Comparison of ENCODE assay signal across 1 cellular context in the genomic region with DNA sequence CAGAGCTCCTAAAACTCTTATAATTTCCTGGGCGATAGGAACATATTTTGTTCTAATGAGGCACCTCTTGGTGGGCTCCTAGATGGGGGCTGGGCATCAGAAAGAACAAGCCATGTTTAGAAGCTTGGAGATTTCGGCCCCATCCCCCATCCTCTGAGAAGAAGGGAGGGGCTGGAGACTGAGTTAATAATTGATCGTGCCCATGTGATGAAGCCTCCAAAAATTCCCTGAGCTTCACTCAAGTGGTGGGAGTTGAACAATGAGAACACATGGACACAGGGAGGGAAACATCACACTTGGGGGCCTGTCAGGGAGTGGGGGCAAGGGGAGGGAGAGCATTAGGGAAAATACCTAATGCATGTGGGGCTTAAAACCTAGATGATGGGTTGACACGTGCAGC.
TF ChIP-seq lines count a peak whose summit lies in the region.

No MANE protein-coding gene starts in this region.

TF ChIP-seq in HepG2, 621 proteins besides CTCF, POLR2A, EP300 and RAD21:
- no peak for TF ChIP-seq ZNF598 (CRISPR knock-in tag; IDR thresholded peaks at IDR 0.05; ENCODE audit: borderline replicate concordance)
- TF ChIP-seq BRF2 (CRISPR knock-in tag; IDR thresholded peaks at IDR 0.05): no peak
- no peak for TF ChIP-seq ZNF251 (CRISPR knock-in tag; IDR thresholded peaks at IDR 0.05)
- TF ChIP-seq, protein P1, sequence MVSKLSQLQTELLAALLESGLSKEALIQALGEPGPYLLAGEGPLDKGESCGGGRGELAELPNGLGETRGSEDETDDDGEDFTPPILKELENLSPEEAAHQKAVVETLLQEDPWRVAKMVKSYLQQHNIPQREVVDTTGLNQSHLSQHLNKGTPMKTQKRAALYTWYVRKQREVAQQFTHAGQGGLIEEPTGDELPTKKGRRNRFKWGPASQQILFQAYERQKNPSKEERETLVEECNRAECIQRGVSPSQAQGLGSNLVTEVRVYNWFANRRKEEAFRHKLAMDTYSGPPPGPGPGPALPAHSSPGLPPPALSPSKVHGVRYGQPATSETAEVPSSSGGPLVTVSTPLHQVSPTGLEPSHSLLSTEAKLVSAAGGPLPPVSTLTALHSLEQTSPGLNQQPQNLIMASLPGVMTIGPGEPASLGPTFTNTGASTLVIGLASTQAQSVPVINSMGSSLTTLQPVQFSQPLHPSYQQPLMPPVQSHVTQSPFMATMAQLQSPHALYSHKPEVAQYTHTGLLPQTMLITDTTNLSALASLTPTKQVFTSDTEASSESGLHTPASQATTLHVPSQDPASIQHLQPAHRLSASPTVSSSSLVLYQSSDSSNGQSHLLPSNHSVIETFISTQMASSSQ (IDR thresholded peaks at IDR 0.05; ENCODE audit: low read depth): peak; percentile 79
- TF ChIP-seq, protein P1 (CRISPR knock-in tag; IDR thresholded peaks at IDR 0.05; ENCODE audit: borderline replicate concordance): peak; percentile 68; the same call in 1 of the 2 replicates
- 0 out of 2 replicates have a peak, but pooled peaks have one; percentile 39 for TF ChIP-seq HNF1B (CRISPR knock-in tag; IDR thresholded peaks at IDR 0.05)
- TF ChIP-seq, protein P2, sequence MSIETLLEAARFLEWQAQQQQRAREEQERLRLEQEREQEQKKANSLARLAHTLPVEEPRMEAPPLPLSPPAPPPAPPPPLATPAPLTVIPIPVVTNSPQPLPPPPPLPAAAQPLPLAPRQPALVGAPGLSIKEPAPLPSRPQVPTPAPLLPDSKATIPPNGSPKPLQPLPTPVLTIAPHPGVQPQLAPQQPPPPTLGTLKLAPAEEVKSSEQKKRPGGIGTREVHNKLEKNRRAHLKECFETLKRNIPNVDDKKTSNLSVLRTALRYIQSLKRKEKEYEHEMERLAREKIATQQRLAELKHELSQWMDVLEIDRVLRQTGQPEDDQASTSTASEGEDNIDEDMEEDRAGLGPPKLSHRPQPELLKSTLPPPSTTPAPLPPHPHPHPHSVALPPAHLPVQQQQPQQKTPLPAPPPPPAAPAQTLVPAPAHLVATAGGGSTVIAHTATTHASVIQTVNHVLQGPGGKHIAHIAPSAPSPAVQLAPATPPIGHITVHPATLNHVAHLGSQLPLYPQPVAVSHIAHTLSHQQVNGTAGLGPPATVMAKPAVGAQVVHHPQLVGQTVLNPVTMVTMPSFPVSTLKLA (IDR thresholded peaks at IDR 0.05): no peak
- no peak for TF ChIP-seq ZFAT (CRISPR knock-in tag; conservative IDR thresholded peaks at IDR 0.05)
- no peak for TF ChIP-seq ELF3 (CRISPR knock-in tag; IDR thresholded peaks at IDR 0.05)
- no peak for TF ChIP-seq RBAK (CRISPR knock-in tag; IDR thresholded peaks at IDR 0.05)
- TF ChIP-seq DMTF1 (CRISPR knock-in tag; IDR thresholded peaks at IDR 0.05): no peak
- peak; percentile 32; the same call in 1 of the 2 replicates for TF ChIP-seq ZNF281 (CRISPR knock-in tag; IDR thresholded peaks at IDR 0.05; ENCODE audit: borderline replicate concordance)
